In the genomic region with DNA sequence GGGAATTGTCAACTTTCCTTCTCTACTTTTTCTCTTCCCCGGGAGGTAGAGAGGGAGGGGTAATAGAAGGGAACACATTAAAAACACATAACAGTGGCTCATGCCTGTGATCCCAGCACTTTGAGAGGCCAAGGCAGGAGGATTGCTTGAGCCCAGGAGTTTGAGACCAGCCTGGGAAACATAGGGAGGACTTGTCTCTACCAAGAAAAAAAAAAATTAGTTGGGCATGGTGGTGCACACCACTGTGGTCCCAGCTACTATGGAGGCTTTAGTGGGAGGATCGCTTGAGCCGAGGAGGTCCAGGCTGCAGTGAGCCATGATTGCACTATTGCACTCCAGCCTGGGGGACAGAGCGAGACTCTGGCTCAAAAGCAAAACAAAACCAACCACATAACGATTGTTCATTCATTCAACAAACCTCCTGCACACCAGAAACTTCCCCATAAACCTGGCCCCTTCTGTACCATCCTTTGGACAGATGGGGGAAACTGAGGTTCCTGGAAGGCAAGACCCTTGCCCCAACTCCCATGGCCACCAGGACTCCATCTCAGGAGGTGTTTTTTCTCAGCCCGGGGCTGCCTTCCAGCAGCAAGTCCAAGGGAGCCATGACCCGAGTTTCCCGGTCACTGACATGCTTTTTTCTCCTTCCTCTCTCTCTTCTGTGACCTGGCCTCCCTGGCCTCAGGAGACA, we compare ENCODE assay signal across 13 cellular contexts. TPM values are rescaled to one million over a fixed set of nuclear protein-coding genes. Genes with fewer than 3 reads are reported as not detected.
DNase-seq lines count a peak whose midpoint lies in the region; ATAC-seq and TF ChIP-seq lines count a peak whose summit lies in the region.
"Had no signal": no experiment of that assay in that cellular context is flagged by ENCODE, and none has a peak within 500 bp of the region (broad histone marks: within the 10 kb centered on the region; RNA-seq: fewer than 3 reads in every experiment).

No MANE protein-coding gene starts in this region.

- no peaks in the 10 kb centered on the region for H3K36me3 ChIP-seq in heart right ventricle
- H3K36me3 ChIP-seq: heart left ventricle, uterus had no signal

- peaks cover 8 to 47% (median 36%) of the 10 kb centered on the region in 9 donors for H3K4me1 ChIP-seq in heart right ventricle

- H3K27me3 Mint-ChIP-seq in stimulated activated naive B cell treated with anti-CD40 and anti-IgM and Interleukin-4, amounts not matched to agents 10 μg/mL and 1 μg/mL and 100 μg/mL, for 72 hours, result peaks cover 18 to 39% of the 10 kb centered on the region in 2 donors

- peak overlapping the region in 7 of 10 donors; percentile 9 to 41 (median 30) for H3K4me3 ChIP-seq in heart right ventricle
- H3K4me3 ChIP-seq in astrocyte of the spinal cord (ENCODE audit: low read depth, low read length), result no peak overlapping the region
- H3K4me3 ChIP-seq in iPS-18c (ENCODE audit: insufficient read depth, low read depth, low read length), result peak overlapping the region; percentile 53; the same call in 1 of the 2 replicates
- H3K4me3 ChIP-seq: uterus had no signal

- in situ Hi-C loops in astrocyte of the spinal cord (cut with HindIII; ENCODE audit: low sequenced_read_pairs), result no loop called here

- H3K27ac ChIP-seq in heart right ventricle, result no peak overlapping the region
- H3K27ac ChIP-seq: skin epidermis, uterus had no signal

- DNase-seq in heart right ventricle (no peak), left cardiac atrium (no peak), astrocyte of the spinal cord (ENCODE audit: low read depth, low spot score) (peak; percentile 8), cortex of kidney (lab: John Stamatoyannopoulos, UW) (no peak), DMS153 treated with DMSO at 0.1 percent for 48 hours (lab: John Stamatoyannopoulos, UW; ENCODE audit: unreplicated experiment) (no peak)
- no peak for DNase-seq in stimulated activated naive B cell treated with anti-CD40 and anti-IgM and Interleukin-4, amounts not matched to agents 10 μg/mL and 1 μg/mL and 100 μg/mL, for 72 hours
- DNase-seq: AML-193, dorsolateral prefrontal cortex, heart left ventricle, uterus had no signal

- no peaks in the 10 kb centered on the region for H3K9me3 Mint-ChIP-seq in stimulated activated naive B cell treated with anti-CD40 and anti-IgM and Interleukin-4, amounts not matched to agents 10 μg/mL and 1 μg/mL and 100 μg/mL, for 72 hours

- no peaks in the 10 kb centered on the region for H3K9me3 ChIP-seq in heart right ventricle
- H3K9me3 ChIP-seq in iPS-18c (ENCODE audit: control insufficient read depth, insufficient read depth, low read length), result no peaks in the 10 kb centered on the region
- H3K9me3 ChIP-seq: heart left ventricle, uterus had no signal

- peak overlapping the region; percentile 62 to 63 for H3K4me3 Mint-ChIP-seq in stimulated activated naive B cell treated with anti-CD40 and anti-IgM and Interleukin-4, amounts not matched to agents 10 μg/mL and 1 μg/mL and 100 μg/mL, for 72 hours

- TF ChIP-seq CTCF in heart right ventricle (IDR thresholded peaks at IDR 0.05) (no peak), astrocyte of the spinal cord (IDR thresholded peaks at IDR 0.05; ENCODE audit: low read depth, low read length) (no peak)

- peaks cover 59 to 66% of the 10 kb centered on the region in 2 donors for H3K4me1 Mint-ChIP-seq in stimulated activated naive B cell treated with anti-CD40 and anti-IgM and Interleukin-4, amounts not matched to agents 10 μg/mL and 1 μg/mL and 100 μg/mL, for 72 hours

- H3K27ac Mint-ChIP-seq in stimulated activated naive B cell treated with anti-CD40 and anti-IgM and Interleukin-4, amounts not matched to agents 10 μg/mL and 1 μg/mL and 100 μg/mL, for 72 hours, result peak overlapping the region; percentile 72

- 49 to 52% methylated on average over 8 of the region's 8 CpGs for WGBS in heart right ventricle, 2 donors

- intact Hi-C loops in heart right ventricle (cut with DNase I), result loop anchor here in 1 of 10 donors (10.0 kb wide), 1 partner anchor 47 kb away; the partner anchor contains the start of gene ERCC1
- intact Hi-C loops in left cardiac atrium (cut with DNase I), result loop anchor here in 1 of 2 donors (2.0 kb wide), 1 partner anchor 31 kb away; no protein-coding TSS in a partner anchor

- ATAC-seq in heart right ventricle, result no peak
- no peak for ATAC-seq in left cardiac atrium
- ATAC-seq in stimulated activated naive B cell treated with anti-CD40 and anti-IgM and Interleukin-4, amounts not matched to agents 10 μg/mL and 1 μg/mL and 100 μg/mL, for 72 hours (replicated peaks), result no peak
- no peak for ATAC-seq in GM21825 (IDR thresholded peaks at IDR 0.05; ENCODE audit: unreplicated experiment)
- ATAC-seq: heart left ventricle had no signal

- peaks cover 7 to 33% of the 10 kb centered on the region in 2 donors for H3K36me3 Mint-ChIP-seq in stimulated activated naive B cell treated with anti-CD40 and anti-IgM and Interleukin-4, amounts not matched to agents 10 μg/mL and 1 μg/mL and 100 μg/mL, for 72 hours

- H3K27me3 ChIP-seq in heart right ventricle, result peaks cover 0 to 46% (median 0%) of the 10 kb centered on the region in 7 donors
- H3K27me3 ChIP-seq: uterus had no signal

RNA-seq across cellular contexts. Expression of gene FOSB, which starts 4.2 kb away (rescaled TPM):
- total RNA-seq in heart right ventricle (10 to 100 TPM in 2 of 10 donors, 1 to 10 TPM in 7, under 1 TPM in 1; 0.39 to 54.5 (median 4.9) TPM), left cardiac atrium (1 to 10 TPM; 1.5 to 5.5 TPM)
- polyA plus RNA-seq in heart right ventricle, result 1 to 10 TPM; 2.1 to 5.5 TPM

RNA-seq across cellular contexts. Expression of gene RTN2, which starts 24.8 kb away (rescaled TPM):
- 10 to 100 TPM; 15.9 to 33.7 (median 21.8) TPM for total RNA-seq in heart right ventricle
- polyA plus RNA-seq in heart right ventricle, result 10 to 100 TPM; 11.1 to 13.3 TPM
- 10 to 100 TPM; 13.0 to 16.3 TPM for total RNA-seq in left cardiac atrium

RNA-seq across cellular contexts. Expression of gene PPM1N, which starts 26.2 kb away (rescaled TPM):
- 1 to 10 TPM in 1 of 10 donors, under 1 TPM in 4, not detected in 5; 0.32 to 3.6 (median 0.57) TPM for total RNA-seq in heart right ventricle
- under 1 TPM; 0.51 to 0.68 TPM for polyA plus RNA-seq in heart right ventricle
- total RNA-seq in left cardiac atrium, result 1 to 10 TPM in 1 of 2 donors, under 1 TPM in 1; 0.47 to 1.0 TPM

RNA-seq across cellular contexts. Expression of gene VASP, which starts 35.3 kb away (rescaled TPM):
- total RNA-seq in heart right ventricle, result 10 to 100 TPM; 24.9 to 78.6 (median 42.3) TPM
- polyA plus RNA-seq in heart right ventricle, result 10 to 100 TPM; 62.3 to 70.0 TPM
- 10 to 100 TPM; 48.4 to 91.7 TPM for total RNA-seq in left cardiac atrium

RNA-seq across cellular contexts. Expression of gene ERCC1, which starts 48.3 kb away (rescaled TPM):
- total RNA-seq in heart right ventricle (100 to 1,000 TPM; 113 to 194 (median 136) TPM), left cardiac atrium (100 to 1,000 TPM; 105 to 140 TPM)
- 100 to 1,000 TPM; 147 to 183 TPM for polyA plus RNA-seq in heart right ventricle
